ENCODE assay signal across 14 cellular contexts in genomic region chr12:53229454-53229853, GRCh38. TPM values are rescaled to one million over a fixed set of nuclear protein-coding genes. Genes with fewer than 3 reads are reported as not detected.
DNase-seq lines count a peak whose midpoint lies in the region; ATAC-seq, FAIRE-seq and TF ChIP-seq lines count a peak whose summit lies in the region.
"Had no signal": no experiment of that assay in that cellular context is flagged by ENCODE, and none has a peak within 500 bp of the region (broad histone marks: within the 10 kb centered on the region; RNA-seq: fewer than 3 reads in every experiment).

No MANE protein-coding gene starts in this region.

- dilution Hi-C loops in keratinocyte (cut with MboI; ENCODE audit: extremely low pct_ligation_motif_present, low sequenced_read_pairs) = no loop called here

- peak overlapping the region; percentile 55 for H3K4me2 ChIP-seq in keratinocyte (ENCODE audit: control insufficient read depth, extremely low read depth, insufficient read depth, low read depth, low read length)
- H3K4me2 ChIP-seq: A549 had no signal

- H3K36me3 ChIP-seq in keratinocyte (ENCODE audit: control insufficient read depth in 2 of 2, extremely low read depth in 1 of 2, insufficient read depth in 2 of 2, low read length in 2 of 2) = peaks cover 2 to 3% of the 10 kb centered on the region in 2 experiments
- H3K36me3 ChIP-seq in stomach = peaks cover 6 to 26% (median 16%) of the 10 kb centered on the region in 4 donors

- H3K27ac ChIP-seq in keratinocyte (ENCODE audit: control insufficient read depth, insufficient read depth, low read length) = no peak overlapping the region
- H3K27ac ChIP-seq in stomach = peak overlapping the region in 3 of 5 donors; percentile 19 to 90 (median 89)
- H3K27ac ChIP-seq: A549 had no signal

- H3K27me3 Mint-ChIP-seq in activated CD4-positive, alpha-beta T cell treated with anti-CD3 and anti-CD28 coated beads, Interleukin-2, amount 10 ng/mL, durations not matched to agents 24 days and 14 days = no peaks in the 10 kb centered on the region
- H3K27me3 Mint-ChIP-seq in activated T-helper 17 cell treated with anti-CD3 and anti-CD28 coated beads, Interleukin-2, amount 50 U/mL, for 72 hours = no peaks in the 10 kb centered on the region

- no peak for TF ChIP-seq POLR2A in stomach (IDR thresholded peaks at IDR 0.05)

- FAIRE-seq in keratinocyte (lab: Jason Lieb, UNC) = no peak
- FAIRE-seq: A549 had no signal

- ATAC-seq in activated T-helper 17 cell treated with anti-CD3 and anti-CD28 coated beads, Interleukin-2, amount 50 U/mL, for 72 hours (replicated peaks) = no peak
- ATAC-seq in GM21825 (IDR thresholded peaks at IDR 0.05; ENCODE audit: unreplicated experiment) = no peak
- no peak for ATAC-seq in HG03045 (IDR thresholded peaks at IDR 0.05; ENCODE audit: unreplicated experiment)
- ATAC-seq: A549 had no signal

- peaks cover 6% of the 10 kb centered on the region for H3K79me2 ChIP-seq in keratinocyte (ENCODE audit: control insufficient read depth, insufficient read depth, low read length)

- H3K4me3 ChIP-seq in keratinocyte (ENCODE audit: control insufficient read depth in 2 of 3, extremely low read depth in 1 of 3, insufficient read depth in 2 of 3, low read depth in 1 of 3, low read length in 3 of 3) (no peak overlapping the region), stomach (no peak overlapping the region)
- H3K4me3 ChIP-seq: A549 had no signal

- peak overlapping the region; percentile 39 for H3K27ac Mint-ChIP-seq in activated CD4-positive, alpha-beta T cell treated with anti-CD3 and anti-CD28 coated beads, Interleukin-2, amount 10 ng/mL, durations not matched to agents 24 days and 14 days
- H3K27ac Mint-ChIP-seq in activated T-helper 17 cell treated with anti-CD3 and anti-CD28 coated beads, Interleukin-2, amount 50 U/mL, for 72 hours = peak overlapping the region; percentile 73
- H3K27ac Mint-ChIP-seq: activated naive CD8-positive, alpha-beta T cell treated with anti-CD3 and anti-CD28 coated beads, Interleukin-2, amount 10 ng/mL, durations not matched to agents 7 days and 5 days; IgD-negative memory B cell had no signal

- no peaks in the 10 kb centered on the region for H3K9me1 ChIP-seq in keratinocyte (ENCODE audit: control insufficient read depth, extremely low read depth, insufficient read depth, low read length)

- H3K9ac ChIP-seq in keratinocyte (ENCODE audit: control insufficient read depth, extremely low read depth, insufficient read depth, low read length) = no peak overlapping the region

- TF ChIP-seq CTCF in keratinocyte (optimal IDR thresholded peaks at IDR 0.05 in 1 of 3, IDR thresholded peaks at IDR 0.05 in 1 of 3, conservative IDR thresholded peaks at IDR 0.05 in 1 of 3; ENCODE audit: extremely low read depth in 1 of 3, insufficient read depth in 2 of 3, low read length in 3 of 3) (no peak), stomach (IDR thresholded peaks at IDR 0.05) (no peak)

- 85 to 93% (median 87%) methylated on average over 2 of the region's 2 CpGs for WGBS in stomach, 5 donors

- H4K20me1 ChIP-seq in keratinocyte (ENCODE audit: control insufficient read depth, extremely low read depth, insufficient read depth, low read length) = no peaks in the 10 kb centered on the region

- peaks cover 56% of the 10 kb centered on the region for H3K4me1 ChIP-seq in keratinocyte (ENCODE audit: control insufficient read depth, extremely low read depth, insufficient read depth, low read length)
- H3K4me1 ChIP-seq in stomach = peaks cover 35 to 84% (median 64%) of the 10 kb centered on the region in 4 donors

- H2AFZ ChIP-seq in keratinocyte (ENCODE audit: control insufficient read depth, low read length) = no peak overlapping the region

- no peak for TF ChIP-seq EP300 in stomach (IDR thresholded peaks at IDR 0.05)

- no peak for DNase-seq in activated CD4-positive, alpha-beta T cell treated with anti-CD3 and anti-CD28 coated beads, Interleukin-2, amount 10 ng/mL, durations not matched to agents 24 days and 14 days
- DNase-seq in activated CD4-positive, alpha-beta T cell treated with anti-CD3 and anti-CD28 coated beads for 1 hour = no peak
- DNase-seq in keratinocyte (ENCODE audit: low read depth, low spot score) (no peak), stomach (no peak), NCI-H748 (lab: John Stamatoyannopoulos, UW; ENCODE audit: unreplicated experiment) (no peak)
- DNase-seq: activated naive CD8-positive, alpha-beta T cell treated with anti-CD3 and anti-CD28 coated beads, Interleukin-2, amount 10 ng/mL, durations not matched to agents 7 days and 5 days; NCI-H1417; NCI-H446 had no signal

- H3K9me3 ChIP-seq in keratinocyte (ENCODE audit: control insufficient read depth, low read depth, low read length) (no peaks in the 10 kb centered on the region), stomach (no peaks in the 10 kb centered on the region)
- H3K9me3 ChIP-seq: A549 had no signal

- intact Hi-C loops in activated CD4-positive, alpha-beta T cell treated with anti-CD3 and anti-CD28 coated beads, Interleukin-2, amount 10 ng/mL, durations not matched to agents 24 days and 14 days (cut with micrococcal nuclease) = no loop called here
- intact Hi-C loops in stomach (cut with DNase I; ENCODE audit: low total_unique reads) = no loop called here

- H3K4me1 Mint-ChIP-seq in activated CD4-positive, alpha-beta T cell treated with anti-CD3 and anti-CD28 coated beads, Interleukin-2, amount 10 ng/mL, durations not matched to agents 24 days and 14 days = peaks cover 61% of the 10 kb centered on the region
- peaks cover 55% of the 10 kb centered on the region for H3K4me1 Mint-ChIP-seq in activated T-helper 17 cell treated with anti-CD3 and anti-CD28 coated beads, Interleukin-2, amount 50 U/mL, for 72 hours

- peaks cover 15% of the 10 kb centered on the region for H3K36me3 Mint-ChIP-seq in activated CD4-positive, alpha-beta T cell treated with anti-CD3 and anti-CD28 coated beads, Interleukin-2, amount 10 ng/mL, durations not matched to agents 24 days and 14 days (ENCODE audit: low read depth)
- peaks cover 35% of the 10 kb centered on the region for H3K36me3 Mint-ChIP-seq in activated T-helper 17 cell treated with anti-CD3 and anti-CD28 coated beads, Interleukin-2, amount 50 U/mL, for 72 hours (ENCODE audit: low read depth)
- H3K36me3 Mint-ChIP-seq: IgD-negative memory B cell had no signal

- H3K27me3 ChIP-seq in keratinocyte (ENCODE audit: control insufficient read depth, extremely low read depth, insufficient read depth, low read length) = no peaks in the 10 kb centered on the region
- H3K27me3 ChIP-seq in stomach = peaks cover 0 to 12% (median 0%) of the 10 kb centered on the region in 3 donors

- peak overlapping the region; percentile 49 for H3K4me3 Mint-ChIP-seq in activated CD4-positive, alpha-beta T cell treated with anti-CD3 and anti-CD28 coated beads, Interleukin-2, amount 10 ng/mL, durations not matched to agents 24 days and 14 days
- peak overlapping the region; percentile 86 for H3K4me3 Mint-ChIP-seq in activated T-helper 17 cell treated with anti-CD3 and anti-CD28 coated beads, Interleukin-2, amount 50 U/mL, for 72 hours
- H3K4me3 Mint-ChIP-seq: activated naive CD8-positive, alpha-beta T cell treated with anti-CD3 and anti-CD28 coated beads, Interleukin-2, amount 10 ng/mL, durations not matched to agents 7 days and 5 days had no signal

- H3K9me3 Mint-ChIP-seq in activated CD4-positive, alpha-beta T cell treated with anti-CD3 and anti-CD28 coated beads, Interleukin-2, amount 10 ng/mL, durations not matched to agents 24 days and 14 days = no peaks in the 10 kb centered on the region
- no peaks in the 10 kb centered on the region for H3K9me3 Mint-ChIP-seq in activated T-helper 17 cell treated with anti-CD3 and anti-CD28 coated beads, Interleukin-2, amount 50 U/mL, for 72 hours
- H3K9me3 Mint-ChIP-seq: activated naive CD8-positive, alpha-beta T cell treated with anti-CD3 and anti-CD28 coated beads, Interleukin-2, amount 10 ng/mL, durations not matched to agents 7 days and 5 days; IgD-negative memory B cell had no signal

RNA-seq across cellular contexts. Expression of gene RARG, which starts 2.6 kb away (rescaled TPM):
- total RNA-seq in activated CD4-positive, alpha-beta T cell treated with anti-CD3 and anti-CD28 coated beads, Interleukin-2, amount 10 ng/mL, durations not matched to agents 24 days and 14 days = 57.2 and 58.5 TPM in 2 replicates
- total RNA-seq in activated T-helper 17 cell treated with anti-CD3 and anti-CD28 coated beads, Interleukin-2, amount 50 U/mL, for 72 hours = 10 to 100 TPM; 28.5 to 58.3 TPM
- polyA plus RNA-seq in keratinocyte = 26.4 to 31.5 TPM (median 30.9 TPM) in 3 replicates
- 43.6 TPM for polyA plus RNA-seq in keratinocyte (2011; ENCODE audit: low read depth)
- polyA plus RNA-seq in keratinocyte (2011; cell fraction: cytosol; rRNA removed) = 26.0 and 36.6 TPM in 2 replicates
- 31.8 and 38.9 TPM in 2 replicates for polyA plus RNA-seq in keratinocyte (2011; cell fraction: nucleus; rRNA removed)
- polyA plus RNA-seq in keratinocyte (2012; ENCODE audit: low replicate concordance) = 39.6 and 84.0 TPM in 2 replicates
- polyA minus RNA-seq in keratinocyte = 48.5 to 64.1 TPM (median 57.6 TPM) in 3 replicates
- 42.2 TPM for polyA minus RNA-seq in keratinocyte (2011; cell fraction: cytosol; rRNA and poly(A)+ RNA removed)
- 24.9 and 25.7 TPM in 2 replicates for polyA minus RNA-seq in keratinocyte (2011; cell fraction: nucleus; rRNA and poly(A)+ RNA removed)
- total RNA-seq in stomach = 10 to 100 TPM in 2 of 5 donors, 1 to 10 TPM in 3; 2.0 to 26.5 (median 9.5) TPM
- polyA plus RNA-seq in stomach = 10 to 100 TPM in 1 of 3 donors, 1 to 10 TPM in 2; 4.9 to 37.7 (median 9.6) TPM

RNA-seq across cellular contexts. Expression of gene ITGB7, which starts 22.4 kb away (rescaled TPM):
- total RNA-seq in activated CD4-positive, alpha-beta T cell treated with anti-CD3 and anti-CD28 coated beads, Interleukin-2, amount 10 ng/mL, durations not matched to agents 24 days and 14 days = 226 and 239 TPM in 2 replicates
- total RNA-seq in activated T-helper 17 cell treated with anti-CD3 and anti-CD28 coated beads, Interleukin-2, amount 50 U/mL, for 72 hours = 100 to 1,000 TPM; 183 to 187 TPM
- polyA plus RNA-seq in keratinocyte = 0.58 to 2.4 TPM (median 0.83 TPM) in 3 replicates
- 4.2 TPM for polyA plus RNA-seq in keratinocyte (2011; ENCODE audit: low read depth)
- polyA plus RNA-seq in keratinocyte (2011; cell fraction: cytosol; rRNA removed) = 0.19 and 0.21 TPM in 2 replicates
- polyA plus RNA-seq in keratinocyte (2011; cell fraction: nucleus; rRNA removed) = 7.8 and 8.3 TPM in 2 replicates
- polyA plus RNA-seq in keratinocyte (2012; ENCODE audit: low replicate concordance) = 0.76 and 8.4 TPM in 2 replicates
- polyA minus RNA-seq in keratinocyte = 3.5 to 9.8 TPM (median 4.8 TPM) in 3 replicates
- not detected for polyA minus RNA-seq in keratinocyte (2011; cell fraction: cytosol; rRNA and poly(A)+ RNA removed)
- polyA minus RNA-seq in keratinocyte (2011; cell fraction: nucleus; rRNA and poly(A)+ RNA removed) = 3.8 and 4.5 TPM in 2 replicates
- 10 to 100 TPM in 1 of 5 donors, 1 to 10 TPM in 2, not detected in 2; 4.6 to 29.5 (median 5.7) TPM for total RNA-seq in stomach
- polyA plus RNA-seq in stomach = 1 to 10 TPM in 2 of 3 donors, under 1 TPM in 1; 0.56 to 3.8 (median 1.7) TPM
- total RNA-seq: fibroblast of villous mesenchyme had no signal

RNA-seq across cellular contexts. Expression of gene ESPL1, which starts 38.6 kb away (rescaled TPM):
- total RNA-seq in activated CD4-positive, alpha-beta T cell treated with anti-CD3 and anti-CD28 coated beads, Interleukin-2, amount 10 ng/mL, durations not matched to agents 24 days and 14 days = 71.8 and 76.7 TPM in 2 replicates
- total RNA-seq in activated T-helper 17 cell treated with anti-CD3 and anti-CD28 coated beads, Interleukin-2, amount 50 U/mL, for 72 hours = 10 to 100 TPM; 80.1 to 92.1 TPM
- polyA plus RNA-seq in keratinocyte (0.80 to 3.7 TPM (median 3.7 TPM) in 3 replicates), stomach (10 to 100 TPM in 1 of 3 donors, under 1 TPM in 2; 0.15 to 13.1 (median 0.75) TPM)
- polyA plus RNA-seq in keratinocyte (2011; ENCODE audit: low read depth) = 1.3 TPM
- 0.46 and 0.64 TPM in 2 replicates for polyA plus RNA-seq in keratinocyte (2011; cell fraction: cytosol; rRNA removed)
- polyA plus RNA-seq in keratinocyte (2011; cell fraction: nucleus; rRNA removed) = 4.3 and 5.5 TPM in 2 replicates
- polyA plus RNA-seq in keratinocyte (2012; ENCODE audit: low replicate concordance) = 1.0 and 3.0 TPM in 2 replicates
- 1.5 to 9.7 TPM (median 5.8 TPM) in 3 replicates for polyA minus RNA-seq in keratinocyte
- polyA minus RNA-seq in keratinocyte (2011; cell fraction: cytosol; rRNA and poly(A)+ RNA removed) = 2.9 TPM
- polyA minus RNA-seq in keratinocyte (2011; cell fraction: nucleus; rRNA and poly(A)+ RNA removed) = 2.1 and 2.9 TPM in 2 replicates
- total RNA-seq in stomach = 10 to 100 TPM in 1 of 5 donors, 1 to 10 TPM in 4; 3.3 to 43.2 (median 6.6) TPM
- polyA plus RNA-seq: IgD-negative memory B cell had no signal

RNA-seq across cellular contexts. Expression of gene CSAD, which starts 48.7 kb away (rescaled TPM):
- total RNA-seq in activated CD4-positive, alpha-beta T cell treated with anti-CD3 and anti-CD28 coated beads, Interleukin-2, amount 10 ng/mL, durations not matched to agents 24 days and 14 days = 21.6 and 25.6 TPM in 2 replicates
- 10 to 100 TPM; 29.8 to 43.5 TPM for total RNA-seq in activated T-helper 17 cell treated with anti-CD3 and anti-CD28 coated beads, Interleukin-2, amount 50 U/mL, for 72 hours
- polyA plus RNA-seq in keratinocyte (7.9 to 29.5 TPM (median 19.5 TPM) in 3 replicates), stomach (10 to 100 TPM in 1 of 3 donors, 1 to 10 TPM in 2; 4.6 to 52.6 (median 5.7) TPM)
- 8.0 TPM for polyA plus RNA-seq in keratinocyte (2011; ENCODE audit: low read depth)
- polyA plus RNA-seq in keratinocyte (2011; cell fraction: cytosol; rRNA removed) = 1.4 and 1.9 TPM in 2 replicates
- 126 and 152 TPM in 2 replicates for polyA plus RNA-seq in keratinocyte (2011; cell fraction: nucleus; rRNA removed)
- 5.8 and 23.3 TPM in 2 replicates for polyA plus RNA-seq in keratinocyte (2012; ENCODE audit: low replicate concordance)
- 5.6 to 17.6 TPM (median 17.2 TPM) in 3 replicates for polyA minus RNA-seq in keratinocyte
- polyA minus RNA-seq in keratinocyte (2011; cell fraction: cytosol; rRNA and poly(A)+ RNA removed) = 3.1 TPM
- polyA minus RNA-seq in keratinocyte (2011; cell fraction: nucleus; rRNA and poly(A)+ RNA removed) = 20.0 and 28.5 TPM in 2 replicates
- 100 to 1,000 TPM in 2 of 5 donors, 10 to 100 TPM in 3; 30.3 to 334 (median 38.9) TPM for total RNA-seq in stomach

RNA-seq across cellular contexts. Expression of gene ZNF740, which starts 48.9 kb away (rescaled TPM):
- total RNA-seq in activated CD4-positive, alpha-beta T cell treated with anti-CD3 and anti-CD28 coated beads, Interleukin-2, amount 10 ng/mL, durations not matched to agents 24 days and 14 days = 44.0 and 50.5 TPM in 2 replicates
- total RNA-seq in activated T-helper 17 cell treated with anti-CD3 and anti-CD28 coated beads, Interleukin-2, amount 50 U/mL, for 72 hours = 10 to 100 TPM; 41.8 to 42.3 TPM
- polyA plus RNA-seq in keratinocyte = 6.5 to 11.8 TPM (median 10.3 TPM) in 3 replicates
- 9.7 TPM for polyA plus RNA-seq in keratinocyte (2011; ENCODE audit: low read depth)
- polyA plus RNA-seq in keratinocyte (2011; cell fraction: cytosol; rRNA removed) = 3.6 and 4.5 TPM in 2 replicates
- polyA plus RNA-seq in keratinocyte (2011; cell fraction: nucleus; rRNA removed) = 21.7 and 25.7 TPM in 2 replicates
- 5.5 and 6.5 TPM in 2 replicates for polyA plus RNA-seq in keratinocyte (2012; ENCODE audit: low replicate concordance)
- polyA minus RNA-seq in keratinocyte = 3.8 to 17.4 TPM (median 15.6 TPM) in 3 replicates
- 3.3 TPM for polyA minus RNA-seq in keratinocyte (2011; cell fraction: cytosol; rRNA and poly(A)+ RNA removed)
- 8.7 and 9.6 TPM in 2 replicates for polyA minus RNA-seq in keratinocyte (2011; cell fraction: nucleus; rRNA and poly(A)+ RNA removed)
- 10 to 100 TPM in 3 of 5 donors, 1 to 10 TPM in 2; 4.1 to 37.5 (median 10.3) TPM for total RNA-seq in stomach
- polyA plus RNA-seq in stomach = 1 to 10 TPM; 4.0 to 4.9 (median 4.1) TPM
